In genomic region chr19:54337858-54338230, GRCh38 we compare ENCODE assay signal across 24 cellular contexts. TPM values are rescaled to one million over a fixed set of nuclear protein-coding genes. Genes with fewer than 3 reads are reported as not detected.
"Had no signal": no experiment of that assay in that cellular context is flagged by ENCODE, and none has a peak within 500 bp of the region (broad histone marks: within the 10 kb centered on the region; RNA-seq: fewer than 3 reads in every experiment).

No MANE protein-coding gene starts in this region.

- H3K4me3 Mint-ChIP-seq: activated CD8-positive, alpha-beta T cell treated with anti-CD3 and anti-CD28 coated beads for 36 hours; activated naive CD4-positive, alpha-beta T cell treated with anti-CD3 and anti-CD28 coated beads, Interleukin-2, amount 10 ng/mL, durations not matched to agents 7 days and 5 days; activated T-cell treated with anti-CD3 and anti-CD28 coated beads, Interleukin-2, amount 50 U/mL, for 72 hours; T-cell had no signal

- H3K4me1 Mint-ChIP-seq: activated naive CD4-positive, alpha-beta T cell treated with anti-CD3 and anti-CD28 coated beads, Interleukin-2, amount 10 ng/mL, durations not matched to agents 7 days and 5 days had no signal

- H3K4me1 ChIP-seq: breast epithelium had no signal

- H3K27ac Mint-ChIP-seq: activated CD8-positive, alpha-beta T cell treated with anti-CD3 and anti-CD28 coated beads for 36 hours; activated naive CD4-positive, alpha-beta T cell treated with anti-CD3 and anti-CD28 coated beads, Interleukin-2, amount 10 ng/mL, durations not matched to agents 7 days and 5 days; activated T-cell treated with anti-CD3 and anti-CD28 coated beads, Interleukin-2, amount 50 U/mL, for 72 hours; activated T-helper 2 cell treated with anti-CD3 and anti-CD28 coated beads, Interferon-gamma antibody, Interleukin-2, Interleukin-4, amounts not matched to agents 10 μg/mL and 5 μg/mL and 100 μg/mL, durations not matched to agents 14 hours and 24 hours and 36 hours; T-cell had no signal

- DNase-seq: activated CD4-positive, alpha-beta T cell treated with anti-CD3 and anti-CD28 coated beads for 4 hours; activated CD8-positive, alpha-beta memory T cell treated with anti-CD3 and anti-CD28 coated beads, Interleukin-2, amount 50 U/mL, for 4 hours; activated CD8-positive, alpha-beta T cell treated with anti-CD3 and anti-CD28 coated beads for 36 hours; activated gamma-delta T cell treated with Interleukin-2 at 50 U/mL for 16 hours; activated naive CD4-positive, alpha-beta T cell treated with anti-CD3 and anti-CD28 coated beads, Interleukin-2, amount 10 ng/mL, durations not matched to agents 7 days and 5 days; activated T-cell treated with anti-CD3 and anti-CD28 coated beads, Interleukin-2, amount 50 U/mL, for 72 hours; aorta; caudate nucleus; Kasumi-1; NCI-H1105 treated with DMSO at 0.1 percent for 48 hours; NCI-H1436 treated with DMSO at 0.1 percent for 48 hours; NCI-H187; NCI-H2081; NCI-H446; NCI-H524; PC-9; SHP77 treated with DMSO at 0.1 percent for 48 hours; T-cell; WERI-Rb-1 had no signal

- FAIRE-seq: K562 had no signal

- ATAC-seq: activated CD4-positive, CD25-positive, alpha-beta regulatory T cell treated with anti-CD3 and anti-CD28 coated beads, Interleukin-2, amount 50 U/mL, for 24 hours; activated CD8-positive, alpha-beta T cell treated with anti-CD3 and anti-CD28 coated beads for 36 hours; activated T-cell treated with anti-CD3 and anti-CD28 coated beads, Interleukin-2, amount 50 U/mL, for 72 hours; K562; T-cell had no signal

- H3K27ac ChIP-seq: breast epithelium, PC-9, WERI-Rb-1 had no signal

- H2AFZ ChIP-seq: PC-9 had no signal

- H3K9me3 Mint-ChIP-seq: activated CD8-positive, alpha-beta T cell treated with anti-CD3 and anti-CD28 coated beads for 36 hours; activated naive CD4-positive, alpha-beta T cell treated with anti-CD3 and anti-CD28 coated beads, Interleukin-2, amount 10 ng/mL, durations not matched to agents 7 days and 5 days; activated T-cell treated with anti-CD3 and anti-CD28 coated beads, Interleukin-2, amount 50 U/mL, for 72 hours; activated T-helper 2 cell treated with anti-CD3 and anti-CD28 coated beads, Interferon-gamma antibody, Interleukin-2, Interleukin-4, amounts not matched to agents 10 μg/mL and 5 μg/mL and 100 μg/mL, durations not matched to agents 14 hours and 24 hours and 36 hours; T-cell had no signal

- H3K4me2 ChIP-seq: PC-9 had no signal

- H3K4me3 ChIP-seq: breast epithelium, K562, PC-9 had no signal

- H3K9me3 ChIP-seq: breast epithelium had no signal

- H3K36me3 ChIP-seq: breast epithelium, WERI-Rb-1 had no signal

RNA-seq across cellular contexts. Expression of gene LILRA4, which starts 1.1 kb away (rescaled TPM):
- total RNA-seq: activated CD8-positive, alpha-beta T cell treated with anti-CD3 and anti-CD28 coated beads for 36 hours; activated T-cell treated with anti-CD3 and anti-CD28 coated beads, Interleukin-2, amount 50 U/mL, for 72 hours; activated T-helper 2 cell treated with anti-CD3 and anti-CD28 coated beads, Interferon-gamma antibody, Interleukin-2, Interleukin-4, amounts not matched to agents 10 μg/mL and 5 μg/mL and 100 μg/mL, durations not matched to agents 14 hours and 24 hours and 36 hours; aorta; K562; PC-9; T-helper 2 cell treated with Interferon-gamma antibody and Interleukin-4, amounts not matched to agents 100 ng/mL and 5 ng/mL, for 36 hours had no signal
- polyA plus RNA-seq: aorta, K562 had no signal

RNA-seq across cellular contexts. Expression of gene LILRA5, which starts 24.9 kb away (rescaled TPM):
- total RNA-seq: activated CD8-positive, alpha-beta T cell treated with anti-CD3 and anti-CD28 coated beads for 36 hours; activated T-cell treated with anti-CD3 and anti-CD28 coated beads, Interleukin-2, amount 50 U/mL, for 72 hours; activated T-helper 2 cell treated with anti-CD3 and anti-CD28 coated beads, Interferon-gamma antibody, Interleukin-2, Interleukin-4, amounts not matched to agents 10 μg/mL and 5 μg/mL and 100 μg/mL, durations not matched to agents 14 hours and 24 hours and 36 hours; K562; PC-9; T-cell; T-helper 2 cell treated with Interferon-gamma antibody and Interleukin-4, amounts not matched to agents 100 ng/mL and 5 ng/mL, for 36 hours had no signal
- polyA plus RNA-seq: K562 had no signal

RNA-seq across cellular contexts. Expression of gene LAIR1, which starts 26.9 kb away (rescaled TPM):
- total RNA-seq: PC-9 had no signal

RNA-seq across cellular contexts. Expression of gene LILRB2, which starts 56.9 kb away (rescaled TPM):
- total RNA-seq: activated CD8-positive, alpha-beta T cell treated with anti-CD3 and anti-CD28 coated beads for 36 hours; activated T-cell treated with anti-CD3 and anti-CD28 coated beads, Interleukin-2, amount 50 U/mL, for 72 hours; activated T-helper 2 cell treated with anti-CD3 and anti-CD28 coated beads, Interferon-gamma antibody, Interleukin-2, Interleukin-4, amounts not matched to agents 10 μg/mL and 5 μg/mL and 100 μg/mL, durations not matched to agents 14 hours and 24 hours and 36 hours; K562; PC-9; T-helper 2 cell treated with Interferon-gamma antibody and Interleukin-4, amounts not matched to agents 100 ng/mL and 5 ng/mL, for 36 hours had no signal
- polyA plus RNA-seq: K562 had no signal
